ENCODE assay signal across 8 cellular contexts in the genomic region with DNA sequence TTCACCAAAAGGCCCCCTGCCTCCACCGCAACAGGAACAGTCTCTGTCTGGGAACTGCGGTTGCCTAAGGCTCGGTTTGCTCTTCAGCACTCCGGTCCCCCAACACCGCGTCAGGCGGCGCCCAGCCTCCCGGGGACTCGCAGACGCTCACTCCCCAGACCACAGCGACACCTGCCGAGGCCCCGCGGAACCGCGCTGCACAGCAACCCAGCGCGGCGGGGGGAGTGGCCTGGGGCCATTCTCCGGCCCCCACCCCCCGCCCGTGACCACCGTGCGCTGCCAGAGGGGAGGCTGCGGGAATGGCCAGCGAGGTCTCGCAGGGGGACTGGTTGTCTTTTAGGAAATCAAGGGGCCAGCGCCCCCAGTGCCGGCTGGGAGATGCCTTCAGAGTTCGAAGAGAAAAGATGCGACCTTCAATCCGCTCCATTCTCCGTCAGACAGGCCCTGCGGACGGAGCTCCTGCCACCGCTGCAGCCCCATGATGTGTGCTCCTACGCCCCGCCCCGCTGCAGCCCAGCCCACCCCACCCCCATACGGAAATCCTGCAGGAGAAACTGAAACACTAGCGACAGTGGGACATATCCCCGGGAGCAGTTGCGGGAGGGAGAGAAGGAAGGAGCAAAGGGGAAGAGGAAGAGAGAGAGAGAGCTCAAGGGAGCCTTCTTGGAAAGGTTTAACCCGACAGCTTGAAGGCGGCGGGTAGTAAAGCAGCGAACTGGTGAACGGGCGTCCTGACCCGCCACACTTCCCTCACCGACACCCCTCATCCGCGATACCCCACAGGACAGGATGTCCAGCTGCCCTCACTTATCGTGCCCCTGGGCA.
DNase-seq lines count a peak whose midpoint lies in the region; ATAC-seq and TF ChIP-seq lines count a peak whose summit lies in the region.

No MANE protein-coding gene starts in this region.

- H3K4me1 ChIP-seq in SJCRH30 = no peaks in the 10 kb centered on the region

- H3K9me3 ChIP-seq in SJCRH30 (replicated peaks) = no peaks in the 10 kb centered on the region

- DNase-seq in EL (peak; percentile 84), H4 (ENCODE audit: low spot score) (peak; percentile 84), SJCRH30 (peak; percentile 86 to 90), glomerular visceral epithelial cell (ENCODE audit: extremely low spot score) (peak; percentile 66), omental fat pad (ENCODE audit: low spot score) (peak; percentile 85)
- DNase-seq in activated naive CD4-positive, alpha-beta T cell treated with anti-CD3 and anti-CD28 coated beads, Interleukin-2, amount 50 U/mL, for 16 hours = peak; percentile 86

- H3K27me3 ChIP-seq in SJCRH30 = no peaks in the 10 kb centered on the region; the same call in 1 of the 2 replicates

- ATAC-seq in omental fat pad (ENCODE audit: low FRiP score) = peak; percentile 99

- H3K4me3 ChIP-seq in SJCRH30 = peak overlapping the region; percentile 68

- H3K36me3 ChIP-seq in SJCRH30 = no peaks in the 10 kb centered on the region

- TF ChIP-seq CTCF in LNCAP (IDR thresholded peaks at IDR 0.05) (peak; percentile 98), omental fat pad (IDR thresholded peaks at IDR 0.05) (peak in 2 of 3 donors; percentile 72 to 89)

- H3K27ac ChIP-seq in SJCRH30 (no peak overlapping the region; the same call in 1 of the 2 replicates), temporal lobe (ENCODE audit: low read depth, low read length) (peak overlapping the region; percentile 89)
